1 cellular context compared by ENCODE assay signal in the genomic region with DNA sequence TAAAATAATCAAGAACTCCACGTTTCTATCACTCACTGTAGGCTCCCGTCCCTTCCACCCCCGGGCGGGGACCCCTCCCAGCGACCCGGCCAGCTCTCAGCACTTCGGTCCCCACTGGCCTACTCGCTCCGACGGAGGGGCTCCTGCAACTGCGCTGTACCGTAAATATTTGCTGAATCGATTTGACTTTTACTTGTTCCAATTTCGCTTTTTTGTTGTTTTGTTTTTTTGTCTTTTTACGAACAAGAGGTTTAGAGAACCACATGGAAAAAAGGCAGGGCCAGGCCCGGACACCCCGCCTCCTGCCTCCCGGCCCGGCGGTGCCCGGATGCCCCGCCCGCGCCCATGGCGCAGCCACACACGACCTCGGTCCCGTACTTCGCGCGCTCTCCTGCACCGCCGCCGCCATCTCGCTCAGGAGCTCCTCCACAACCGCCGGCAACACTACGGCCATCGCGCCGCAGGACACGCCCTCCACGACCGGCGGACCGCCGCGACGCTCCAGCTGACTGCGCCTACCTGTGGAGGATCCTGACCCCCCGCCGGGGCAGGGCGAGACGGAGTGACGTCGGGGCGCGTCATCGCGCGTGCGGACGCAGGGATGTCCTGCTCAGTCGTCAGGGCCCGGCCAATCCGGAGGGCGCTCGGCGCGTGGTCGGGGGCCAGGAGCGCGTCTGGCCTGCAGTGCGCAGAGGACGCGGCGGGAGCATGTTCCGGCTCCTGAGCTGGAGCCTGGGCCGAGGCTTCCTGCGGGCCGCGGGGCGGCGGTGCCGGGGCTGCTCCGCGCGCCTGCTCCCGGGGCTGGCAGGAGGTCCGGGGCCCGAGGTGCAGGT.
A peak's percentile ranks its signal among the peaks of the same experiment; 100 is the strongest.
TF ChIP-seq lines count a peak whose summit lies in the region.

A gene with protein sequence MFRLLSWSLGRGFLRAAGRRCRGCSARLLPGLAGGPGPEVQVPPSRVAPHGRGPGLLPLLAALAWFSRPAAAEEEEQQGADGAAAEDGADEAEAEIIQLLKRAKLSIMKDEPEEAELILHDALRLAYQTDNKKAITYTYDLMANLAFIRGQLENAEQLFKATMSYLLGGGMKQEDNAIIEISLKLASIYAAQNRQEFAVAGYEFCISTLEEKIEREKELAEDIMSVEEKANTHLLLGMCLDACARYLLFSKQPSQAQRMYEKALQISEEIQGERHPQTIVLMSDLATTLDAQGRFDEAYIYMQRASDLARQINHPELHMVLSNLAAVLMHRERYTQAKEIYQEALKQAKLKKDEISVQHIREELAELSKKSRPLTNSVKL (plus strand): TSS at position 684 of the 833 bp plus-strand sequence. CDS start 25 bp downstream, at position 709.
A gene with protein sequence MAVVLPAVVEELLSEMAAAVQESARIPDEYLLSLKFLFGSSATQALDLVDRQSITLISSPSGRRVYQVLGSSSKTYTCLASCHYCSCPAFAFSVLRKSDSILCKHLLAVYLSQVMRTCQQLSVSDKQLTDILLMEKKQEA (minus strand): TSS at position 564 of the 833 bp plus-strand sequence. CDS start 110 bp downstream, at position 454.

TF ChIP-seq in WTC11, 78 proteins besides CTCF, POLR2A, EP300 and RAD21 (continued from another document and continues in another):
- TF ChIP-seq, protein P1, sequence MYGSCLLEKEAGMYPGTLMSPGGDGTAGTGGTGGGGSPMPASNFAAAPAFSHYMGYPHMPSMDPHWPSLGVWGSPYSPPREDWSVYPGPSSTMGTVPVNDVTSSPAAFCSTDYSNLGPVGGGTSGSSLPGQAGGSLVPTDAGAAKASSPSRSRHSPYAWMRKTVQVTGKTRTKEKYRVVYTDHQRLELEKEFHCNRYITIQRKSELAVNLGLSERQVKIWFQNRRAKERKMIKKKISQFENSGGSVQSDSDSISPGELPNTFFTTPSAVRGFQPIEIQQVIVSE (CRISPR knock-in tag; IDR thresholded peaks at IDR 0.05; ENCODE audit: borderline replicate concordance), result no peak
- TF ChIP-seq NFATC4 (CRISPR knock-in tag; IDR thresholded peaks at IDR 0.05), result 0 out of 2 replicates have a peak, but pooled peaks have one; percentile 33
- TF ChIP-seq, protein P2, sequence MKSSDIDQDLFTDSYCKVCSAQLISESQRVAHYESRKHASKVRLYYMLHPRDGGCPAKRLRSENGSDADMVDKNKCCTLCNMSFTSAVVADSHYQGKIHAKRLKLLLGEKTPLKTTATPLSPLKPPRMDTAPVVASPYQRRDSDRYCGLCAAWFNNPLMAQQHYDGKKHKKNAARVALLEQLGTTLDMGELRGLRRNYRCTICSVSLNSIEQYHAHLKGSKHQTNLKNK (CRISPR knock-in tag; IDR thresholded peaks at IDR 0.05), result no peak
- TF ChIP-seq, protein P3, sequence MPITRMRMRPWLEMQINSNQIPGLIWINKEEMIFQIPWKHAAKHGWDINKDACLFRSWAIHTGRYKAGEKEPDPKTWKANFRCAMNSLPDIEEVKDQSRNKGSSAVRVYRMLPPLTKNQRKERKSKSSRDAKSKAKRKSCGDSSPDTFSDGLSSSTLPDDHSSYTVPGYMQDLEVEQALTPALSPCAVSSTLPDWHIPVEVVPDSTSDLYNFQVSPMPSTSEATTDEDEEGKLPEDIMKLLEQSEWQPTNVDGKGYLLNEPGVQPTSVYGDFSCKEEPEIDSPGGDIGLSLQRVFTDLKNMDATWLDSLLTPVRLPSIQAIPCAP (CRISPR knock-in tag; IDR thresholded peaks at IDR 0.05), result peak; percentile 85; the same call in 1 of the 2 replicates
- TF ChIP-seq EMX1 (CRISPR knock-in tag; IDR thresholded peaks at IDR 0.05), result no peak
- TF ChIP-seq, protein P4, sequence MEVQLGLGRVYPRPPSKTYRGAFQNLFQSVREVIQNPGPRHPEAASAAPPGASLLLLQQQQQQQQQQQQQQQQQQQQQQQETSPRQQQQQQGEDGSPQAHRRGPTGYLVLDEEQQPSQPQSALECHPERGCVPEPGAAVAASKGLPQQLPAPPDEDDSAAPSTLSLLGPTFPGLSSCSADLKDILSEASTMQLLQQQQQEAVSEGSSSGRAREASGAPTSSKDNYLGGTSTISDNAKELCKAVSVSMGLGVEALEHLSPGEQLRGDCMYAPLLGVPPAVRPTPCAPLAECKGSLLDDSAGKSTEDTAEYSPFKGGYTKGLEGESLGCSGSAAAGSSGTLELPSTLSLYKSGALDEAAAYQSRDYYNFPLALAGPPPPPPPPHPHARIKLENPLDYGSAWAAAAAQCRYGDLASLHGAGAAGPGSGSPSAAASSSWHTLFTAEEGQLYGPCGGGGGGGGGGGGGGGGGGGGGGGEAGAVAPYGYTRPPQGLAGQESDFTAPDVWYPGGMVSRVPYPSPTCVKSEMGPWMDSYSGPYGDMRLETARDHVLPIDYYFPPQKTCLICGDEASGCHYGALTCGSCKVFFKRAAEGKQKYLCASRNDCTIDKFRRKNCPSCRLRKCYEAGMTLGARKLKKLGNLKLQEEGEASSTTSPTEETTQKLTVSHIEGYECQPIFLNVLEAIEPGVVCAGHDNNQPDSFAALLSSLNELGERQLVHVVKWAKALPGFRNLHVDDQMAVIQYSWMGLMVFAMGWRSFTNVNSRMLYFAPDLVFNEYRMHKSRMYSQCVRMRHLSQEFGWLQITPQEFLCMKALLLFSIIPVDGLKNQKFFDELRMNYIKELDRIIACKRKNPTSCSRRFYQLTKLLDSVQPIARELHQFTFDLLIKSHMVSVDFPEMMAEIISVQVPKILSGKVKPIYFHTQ (CRISPR knock-in tag; IDR thresholded peaks at IDR 0.05), result no peak
- TF ChIP-seq TCF7 (CRISPR knock-in tag; IDR thresholded peaks at IDR 0.05; ENCODE audit: low read depth), result no peak
- TF ChIP-seq, protein P5, sequence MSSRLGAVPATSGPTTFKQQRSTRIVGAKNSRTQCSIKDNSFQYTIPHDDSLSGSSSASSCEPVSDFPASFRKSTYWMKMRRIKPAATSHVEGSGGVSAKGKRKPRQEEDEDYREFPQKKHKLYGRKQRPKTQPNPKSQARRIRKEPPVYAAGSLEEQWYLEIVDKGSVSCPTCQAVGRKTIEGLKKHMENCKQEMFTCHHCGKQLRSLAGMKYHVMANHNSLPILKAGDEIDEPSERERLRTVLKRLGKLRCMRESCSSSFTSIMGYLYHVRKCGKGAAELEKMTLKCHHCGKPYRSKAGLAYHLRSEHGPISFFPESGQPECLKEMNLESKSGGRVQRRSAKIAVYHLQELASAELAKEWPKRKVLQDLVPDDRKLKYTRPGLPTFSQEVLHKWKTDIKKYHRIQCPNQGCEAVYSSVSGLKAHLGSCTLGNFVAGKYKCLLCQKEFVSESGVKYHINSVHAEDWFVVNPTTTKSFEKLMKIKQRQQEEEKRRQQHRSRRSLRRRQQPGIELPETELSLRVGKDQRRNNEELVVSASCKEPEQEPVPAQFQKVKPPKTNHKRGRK (CRISPR knock-in tag; IDR thresholded peaks at IDR 0.05; ENCODE audit: borderline replicate concordance), result no peak
- no peak for TF ChIP-seq NR3C1 (CRISPR knock-in tag; conservative IDR thresholded peaks at IDR 0.05; ENCODE audit: low read depth)
- no peak; the same call in 1 of the 2 replicates for TF ChIP-seq TP53 (CRISPR knock-in tag; IDR thresholded peaks at IDR 0.05)
- TF ChIP-seq, protein P6, sequence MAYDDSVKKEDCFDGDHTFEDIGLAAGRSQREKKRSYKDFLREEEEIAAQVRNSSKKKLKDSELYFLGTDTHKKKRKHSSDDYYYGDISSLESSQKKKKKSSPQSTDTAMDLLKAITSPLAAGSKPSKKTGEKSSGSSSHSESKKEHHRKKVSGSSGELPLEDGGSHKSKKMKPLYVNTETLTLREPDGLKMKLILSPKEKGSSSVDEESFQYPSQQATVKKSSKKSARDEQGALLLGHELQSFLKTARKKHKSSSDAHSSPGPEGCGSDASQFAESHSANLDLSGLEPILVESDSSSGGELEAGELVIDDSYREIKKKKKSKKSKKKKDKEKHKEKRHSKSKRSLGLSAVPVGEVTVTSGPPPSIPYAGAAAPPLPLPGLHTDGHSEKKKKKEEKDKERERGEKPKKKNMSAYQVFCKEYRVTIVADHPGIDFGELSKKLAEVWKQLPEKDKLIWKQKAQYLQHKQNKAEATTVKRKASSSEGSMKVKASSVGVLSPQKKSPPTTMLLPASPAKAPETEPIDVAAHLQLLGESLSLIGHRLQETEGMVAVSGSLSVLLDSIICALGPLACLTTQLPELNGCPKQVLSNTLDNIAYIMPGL (CRISPR knock-in tag; IDR thresholded peaks at IDR 0.05), result peak; percentile 100
- peak; percentile 98 for TF ChIP-seq FOXK1 (CRISPR knock-in tag; IDR thresholded peaks at IDR 0.05)
- no peak for TF ChIP-seq ZNF396 (CRISPR knock-in tag; IDR thresholded peaks at IDR 0.05; ENCODE audit: borderline replicate concordance)
- TF ChIP-seq, protein P7, sequence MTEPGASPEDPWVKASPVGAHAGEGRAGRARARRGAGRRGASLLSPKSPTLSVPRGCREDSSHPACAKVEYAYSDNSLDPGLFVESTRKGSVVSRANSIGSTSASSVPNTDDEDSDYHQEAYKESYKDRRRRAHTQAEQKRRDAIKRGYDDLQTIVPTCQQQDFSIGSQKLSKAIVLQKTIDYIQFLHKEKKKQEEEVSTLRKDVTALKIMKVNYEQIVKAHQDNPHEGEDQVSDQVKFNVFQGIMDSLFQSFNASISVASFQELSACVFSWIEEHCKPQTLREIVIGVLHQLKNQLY (CRISPR knock-in tag; IDR thresholded peaks at IDR 0.05), result 0 out of 2 replicates have a peak, but pooled peaks have one; percentile 82
- TF ChIP-seq, protein P8, sequence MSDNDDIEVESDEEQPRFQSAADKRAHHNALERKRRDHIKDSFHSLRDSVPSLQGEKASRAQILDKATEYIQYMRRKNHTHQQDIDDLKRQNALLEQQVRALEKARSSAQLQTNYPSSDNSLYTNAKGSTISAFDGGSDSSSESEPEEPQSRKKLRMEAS (CRISPR knock-in tag; IDR thresholded peaks at IDR 0.05), result peak; percentile 96
- no peak for TF ChIP-seq JAZF1 (CRISPR knock-in tag; IDR thresholded peaks at IDR 0.05)
- TF ChIP-seq ZNF121 (CRISPR knock-in tag; IDR thresholded peaks at IDR 0.05), result no peak
- TF ChIP-seq CBFB (CRISPR knock-in tag; IDR thresholded peaks at IDR 0.05; ENCODE audit: low read depth), result peak; percentile 87
- TF ChIP-seq ZNF416 (CRISPR knock-in tag; IDR thresholded peaks at IDR 0.05), result no peak
- no peak for TF ChIP-seq PRRX2 (CRISPR knock-in tag; IDR thresholded peaks at IDR 0.05)
- TF ChIP-seq, protein P9, sequence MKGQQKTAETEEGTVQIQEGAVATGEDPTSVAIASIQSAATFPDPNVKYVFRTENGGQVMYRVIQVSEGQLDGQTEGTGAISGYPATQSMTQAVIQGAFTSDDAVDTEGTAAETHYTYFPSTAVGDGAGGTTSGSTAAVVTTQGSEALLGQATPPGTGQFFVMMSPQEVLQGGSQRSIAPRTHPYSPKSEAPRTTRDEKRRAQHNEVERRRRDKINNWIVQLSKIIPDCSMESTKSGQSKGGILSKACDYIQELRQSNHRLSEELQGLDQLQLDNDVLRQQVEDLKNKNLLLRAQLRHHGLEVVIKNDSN (CRISPR knock-in tag; IDR thresholded peaks at IDR 0.05), result no peak; the same call in 1 of the 2 replicates
- no peak for TF ChIP-seq NR1H2 (CRISPR knock-in tag; IDR thresholded peaks at IDR 0.05)
- TF ChIP-seq CREB1 (CRISPR knock-in tag; IDR thresholded peaks at IDR 0.05), result peak; percentile 87
- TF ChIP-seq, protein P10, sequence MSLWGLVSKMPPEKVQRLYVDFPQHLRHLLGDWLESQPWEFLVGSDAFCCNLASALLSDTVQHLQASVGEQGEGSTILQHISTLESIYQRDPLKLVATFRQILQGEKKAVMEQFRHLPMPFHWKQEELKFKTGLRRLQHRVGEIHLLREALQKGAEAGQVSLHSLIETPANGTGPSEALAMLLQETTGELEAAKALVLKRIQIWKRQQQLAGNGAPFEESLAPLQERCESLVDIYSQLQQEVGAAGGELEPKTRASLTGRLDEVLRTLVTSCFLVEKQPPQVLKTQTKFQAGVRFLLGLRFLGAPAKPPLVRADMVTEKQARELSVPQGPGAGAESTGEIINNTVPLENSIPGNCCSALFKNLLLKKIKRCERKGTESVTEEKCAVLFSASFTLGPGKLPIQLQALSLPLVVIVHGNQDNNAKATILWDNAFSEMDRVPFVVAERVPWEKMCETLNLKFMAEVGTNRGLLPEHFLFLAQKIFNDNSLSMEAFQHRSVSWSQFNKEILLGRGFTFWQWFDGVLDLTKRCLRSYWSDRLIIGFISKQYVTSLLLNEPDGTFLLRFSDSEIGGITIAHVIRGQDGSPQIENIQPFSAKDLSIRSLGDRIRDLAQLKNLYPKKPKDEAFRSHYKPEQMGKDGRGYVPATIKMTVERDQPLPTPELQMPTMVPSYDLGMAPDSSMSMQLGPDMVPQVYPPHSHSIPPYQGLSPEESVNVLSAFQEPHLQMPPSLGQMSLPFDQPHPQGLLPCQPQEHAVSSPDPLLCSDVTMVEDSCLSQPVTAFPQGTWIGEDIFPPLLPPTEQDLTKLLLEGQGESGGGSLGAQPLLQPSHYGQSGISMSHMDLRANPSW (CRISPR knock-in tag; conservative IDR thresholded peaks at IDR 0.05; ENCODE audit: low read depth), result no peak; the same call in 1 of the 2 replicates
- TF ChIP-seq JUN (CRISPR knock-in tag; IDR thresholded peaks at IDR 0.05), result no peak; the same call in none of the 2 replicates
- TF ChIP-seq ZNF263 (CRISPR knock-in tag; IDR thresholded peaks at IDR 0.05; ENCODE audit: low read depth), result 0 out of 2 replicates have a peak, but pooled peaks have one; percentile 19
- TF ChIP-seq NFE2L1 (CRISPR knock-in tag; IDR thresholded peaks at IDR 0.05), result peak; percentile 72
- no peak for TF ChIP-seq RORB (CRISPR knock-in tag; IDR thresholded peaks at IDR 0.05)
- no peak for TF ChIP-seq SMAD4 (CRISPR knock-in tag; IDR thresholded peaks at IDR 0.05)
- peak; percentile 55; the same call in 1 of the 2 replicates for TF ChIP-seq ZNF317 (CRISPR knock-in tag; IDR thresholded peaks at IDR 0.05; ENCODE audit: borderline replicate concordance, low read depth)
- TF ChIP-seq, protein P11, sequence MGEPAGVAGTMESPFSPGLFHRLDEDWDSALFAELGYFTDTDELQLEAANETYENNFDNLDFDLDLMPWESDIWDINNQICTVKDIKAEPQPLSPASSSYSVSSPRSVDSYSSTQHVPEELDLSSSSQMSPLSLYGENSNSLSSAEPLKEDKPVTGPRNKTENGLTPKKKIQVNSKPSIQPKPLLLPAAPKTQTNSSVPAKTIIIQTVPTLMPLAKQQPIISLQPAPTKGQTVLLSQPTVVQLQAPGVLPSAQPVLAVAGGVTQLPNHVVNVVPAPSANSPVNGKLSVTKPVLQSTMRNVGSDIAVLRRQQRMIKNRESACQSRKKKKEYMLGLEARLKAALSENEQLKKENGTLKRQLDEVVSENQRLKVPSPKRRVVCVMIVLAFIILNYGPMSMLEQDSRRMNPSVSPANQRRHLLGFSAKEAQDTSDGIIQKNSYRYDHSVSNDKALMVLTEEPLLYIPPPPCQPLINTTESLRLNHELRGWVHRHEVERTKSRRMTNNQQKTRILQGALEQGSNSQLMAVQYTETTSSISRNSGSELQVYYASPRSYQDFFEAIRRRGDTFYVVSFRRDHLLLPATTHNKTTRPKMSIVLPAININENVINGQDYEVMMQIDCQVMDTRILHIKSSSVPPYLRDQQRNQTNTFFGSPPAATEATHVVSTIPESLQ (CRISPR knock-in tag; IDR thresholded peaks at IDR 0.05), result no peak
- TF ChIP-seq TEAD4 (CRISPR knock-in tag; IDR thresholded peaks at IDR 0.05), result no peak; the same call in 1 of the 2 replicates
- TF ChIP-seq SOX15 (CRISPR knock-in tag; IDR thresholded peaks at IDR 0.05), result no peak
- TF ChIP-seq ATF1 (CRISPR knock-in tag; IDR thresholded peaks at IDR 0.05), result peak; percentile 69; the same call in 1 of the 2 replicates
- peak; percentile 97 for TF ChIP-seq ETV6 (CRISPR knock-in tag; IDR thresholded peaks at IDR 0.05)
